8 cellular contexts compared by ENCODE assay signal in the genomic region with DNA sequence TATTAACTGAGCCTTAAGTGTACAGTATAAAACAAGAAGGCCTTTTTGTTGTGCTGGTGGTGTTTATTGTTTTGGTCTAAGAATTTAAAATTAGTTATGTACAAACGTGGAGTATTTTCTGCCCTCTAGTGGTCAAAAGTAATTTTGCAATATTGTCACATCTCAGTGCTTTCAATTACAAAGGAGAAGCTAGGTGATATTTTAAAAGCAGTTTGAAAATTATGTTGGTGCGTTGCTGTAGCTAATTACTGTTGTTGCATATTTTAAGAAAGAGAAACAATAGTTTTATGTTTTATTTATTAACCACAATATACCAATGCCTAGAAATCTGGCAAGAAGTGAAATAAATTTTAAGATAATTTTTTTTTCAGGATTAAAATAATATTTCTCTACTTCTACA. TPM values are rescaled to one million over a fixed set of nuclear protein-coding genes. Genes with fewer than 3 reads are reported as not detected.
A peak's percentile ranks its signal among the peaks of the same experiment; 100 is the strongest.
DNase-seq lines count a peak whose midpoint lies in the region; ATAC-seq lines count a peak whose summit lies in the region.

No MANE protein-coding gene starts in this region.

- no peaks in the 10 kb centered on the region for H3K9me3 Mint-ChIP-seq in stimulated activated effector memory CD8-positive, alpha-beta T cell treated with anti-CD3 and anti-CD28 coated beads, Interleukin-12 subunit alpha, Interleukin-12 subunit beta, amount 100 ng/mL, for 72 hours

- peak; percentile 1 to 55 for DNase-seq in NCI-H524 (lab: John Stamatoyannopoulos, UW)
- no peak for DNase-seq in NCI-H524 treated with DMSO at 0.1 percent for 48 hours (lab: John Stamatoyannopoulos, UW)
- peak; percentile 62 for DNase-seq in NCI-H1092 treated with DMSO at 0.1 percent for 48 hours (lab: John Stamatoyannopoulos, UW)
- peak; percentile 66 for DNase-seq in SW480 (ENCODE audit: low spot score)
- peak; percentile 50 for DNase-seq in globus pallidus (ENCODE audit: low spot score)
- peak; percentile 1 for DNase-seq in skeletal muscle cell (ENCODE audit: low read depth)
- no peak for DNase-seq in stimulated activated effector memory CD8-positive, alpha-beta T cell treated with anti-CD3 and anti-CD28 coated beads, Interleukin-12 subunit alpha, Interleukin-12 subunit beta, amount 100 ng/mL, for 72 hours (ENCODE audit: low spot score in 2 of 2)

- H3K4me3 Mint-ChIP-seq in stimulated activated effector memory CD8-positive, alpha-beta T cell treated with anti-CD3 and anti-CD28 coated beads, Interleukin-12 subunit alpha, Interleukin-12 subunit beta, amount 100 ng/mL, for 72 hours, result no peak overlapping the region

- no peak for ATAC-seq in esophagus mucosa
- no peak for ATAC-seq in stimulated activated effector memory CD8-positive, alpha-beta T cell treated with anti-CD3 and anti-CD28 coated beads, Interleukin-12 subunit alpha, Interleukin-12 subunit beta, amount 100 ng/mL, for 72 hours

- no peak overlapping the region for H3K4me3 ChIP-seq in skeletal muscle cell (ENCODE audit: low read depth, low read length)

- no peaks in the 10 kb centered on the region for H3K4me1 Mint-ChIP-seq in stimulated activated effector memory CD8-positive, alpha-beta T cell treated with anti-CD3 and anti-CD28 coated beads, Interleukin-12 subunit alpha, Interleukin-12 subunit beta, amount 100 ng/mL, for 72 hours

- no peak overlapping the region for H3K27ac Mint-ChIP-seq in stimulated activated effector memory CD8-positive, alpha-beta T cell treated with anti-CD3 and anti-CD28 coated beads, Interleukin-12 subunit alpha, Interleukin-12 subunit beta, amount 100 ng/mL, for 72 hours

- H3K36me3 Mint-ChIP-seq in stimulated activated effector memory CD8-positive, alpha-beta T cell treated with anti-CD3 and anti-CD28 coated beads, Interleukin-12 subunit alpha, Interleukin-12 subunit beta, amount 100 ng/mL, for 72 hours, result no peaks in the 10 kb centered on the region

RNA-seq across cellular contexts. Expression of gene NPVF, which starts 11.4 kb away (rescaled TPM):
- total RNA-seq in esophagus mucosa, result not detected

Comparison
In these comparisons a context has a peak if more than half of its experiments do, and no peak if none do; other contexts are left out.
1. DNase-seq: peak in NCI-H524 (2 of 2), NCI-H1092 treated with DMSO at 0.1 percent for 48 hours (single experiment), SW480 (single experiment), globus pallidus (single experiment) and skeletal muscle cell (single experiment); none in NCI-H524 treated with DMSO at 0.1 percent for 48 hours (single experiment) and stimulated activated effector memory CD8-positive, alpha-beta T cell treated with anti-CD3 and anti-CD28 coated beads, Interleukin-12 subunit alpha, Interleukin-12 subunit beta, amount 100 ng/mL, for 72 hours (0 of 2).